In genomic region chr9:72149231-72149975, GRCh38 we compare ENCODE assay signal across 1 cellular context.
TF ChIP-seq lines count a peak whose summit lies in the region.

Gene GDA (plus strand): TSS chr9:72149440. CDS start chr9:72149560, 120 bp downstream.

TF ChIP-seq in H1, 55 proteins besides CTCF, POLR2A, EP300 and RAD21 (continued from another document):
- no peak for TF ChIP-seq BCL11A (IDR thresholded peaks at IDR 0.05; ENCODE audit: low read depth in 2 of 2, low read length in 2 of 2)
TF ChIP-seq in H1: peak in this region for 12.
